In genomic region chr19:13887529-13887928, GRCh38 we compare ENCODE assay signal across 8 cellular contexts. TPM values are rescaled to one million over a fixed set of nuclear protein-coding genes. Genes with fewer than 3 reads are reported as not detected.
DNase-seq lines count a peak whose midpoint lies in the region; ATAC-seq and TF ChIP-seq lines count a peak whose summit lies in the region.
"Had no signal": no experiment of that assay in that cellular context is flagged by ENCODE, and none has a peak within 500 bp of the region (broad histone marks: within the 10 kb centered on the region; RNA-seq: fewer than 3 reads in every experiment).

No MANE protein-coding gene starts in this region.

- CTCF ChIA-PET in CD8-positive, alpha-beta T cell (lab: Charles Lee), result interaction anchor here (1.2 to 1.7 kb wide), 3 partner anchors 15 to 172 kb away, joined by 3 to 4 read pairs (median 4); no protein-coding TSS in a partner anchor

- H3K4me3 ChIP-seq in CD8-positive, alpha-beta T cell (ENCODE audit: low read depth, low read length), result no peak overlapping the region
- no peak overlapping the region for H3K4me3 ChIP-seq in foreskin fibroblast (ENCODE audit: low read depth in 1 of 2, low read length in 2 of 2)
- H3K4me3 ChIP-seq: lower lobe of right lung had no signal

- no peaks in the 10 kb centered on the region for H3K9me3 Mint-ChIP-seq in CD8-positive, alpha-beta T cell

- H3K36me3 ChIP-seq in CD8-positive, alpha-beta T cell (ENCODE audit: insufficient read depth, low read length), result no peaks in the 10 kb centered on the region
- H3K36me3 ChIP-seq: lower lobe of right lung had no signal

- intact Hi-C loops in CD8-positive, alpha-beta T cell (cut with DNase I, micrococcal nuclease), result no loop called here

- H3K27ac ChIP-seq in CD8-positive, alpha-beta T cell (ENCODE audit: low read depth, low read length), result peak overlapping the region; percentile 55
- H3K27ac ChIP-seq: C4-2B, lower lobe of right lung had no signal

- H3K9me3 ChIP-seq in CD8-positive, alpha-beta T cell (ENCODE audit: low read length), result no peaks in the 10 kb centered on the region
- H3K9me3 ChIP-seq: lower lobe of right lung had no signal

- DNase-seq in CD8-positive, alpha-beta T cell, result no peak
- DNase-seq in OCI-M1 (lab: John Stamatoyannopoulos, UW) (peak; percentile 72), foreskin fibroblast (peak; percentile 39 to 46)
- DNase-seq: lower lobe of right lung had no signal

- no peak for TF ChIP-seq CTCF in CD8-positive, alpha-beta T cell (IDR thresholded peaks at IDR 0.05)
- TF ChIP-seq CTCF in foreskin fibroblast (IDR thresholded peaks at IDR 0.05; ENCODE audit: low read depth, low read length), result no peak

- no peaks in the 10 kb centered on the region for H3K36me3 Mint-ChIP-seq in CD8-positive, alpha-beta T cell

- no peaks in the 10 kb centered on the region for H3K27me3 ChIP-seq in CD8-positive, alpha-beta T cell (ENCODE audit: insufficient read depth, low read length)

- POLR2A ChIA-PET in CD8-positive, alpha-beta T cell (lab: Charles Lee), result interaction anchor here (0.7 to 1.1 kb wide), 2 partner anchors 11 to 139 kb away, joined by 3 to 6 read pairs; no protein-coding TSS in a partner anchor

- H3K4me1 Mint-ChIP-seq in CD8-positive, alpha-beta T cell (ENCODE audit: low read depth), result peaks cover 32% of the 10 kb centered on the region

- H3K27me3 Mint-ChIP-seq in CD8-positive, alpha-beta T cell (ENCODE audit: low read depth), result no peaks in the 10 kb centered on the region

- peak; percentile 25 for ATAC-seq in CD8-positive, alpha-beta T cell
- ATAC-seq in GM18502 (IDR thresholded peaks at IDR 0.05; ENCODE audit: poor library complexity, unreplicated experiment) (no peak), HG03108 (IDR thresholded peaks at IDR 0.05; ENCODE audit: unreplicated experiment) (no peak)
- ATAC-seq in activated CD4-positive, CD25-positive, alpha-beta regulatory T cell treated with anti-CD3 and anti-CD28 coated beads, Interleukin-2, amount 50 U/mL, for 24 hours, result no peak

- H3K27ac Mint-ChIP-seq in CD8-positive, alpha-beta T cell, result peak overlapping the region; percentile 74

- peaks cover 35% of the 10 kb centered on the region for H3K4me1 ChIP-seq in CD8-positive, alpha-beta T cell (ENCODE audit: insufficient read depth, low read length)
- H3K4me1 ChIP-seq: lower lobe of right lung had no signal

- H3K4me3 Mint-ChIP-seq in CD8-positive, alpha-beta T cell, result no peak overlapping the region

RNA-seq across cellular contexts. Expression of gene NANOS3, which starts 10.6 kb away (rescaled TPM):
- total RNA-seq in CD8-positive, alpha-beta T cell, result not detected

RNA-seq across cellular contexts. Expression of gene BRME1, which starts 18.4 kb away (rescaled TPM):
- total RNA-seq in CD8-positive, alpha-beta T cell, result 1 to 10 TPM; 1.0 to 1.2 TPM

RNA-seq across cellular contexts. Expression of gene CC2D1A, which starts 18.5 kb away (rescaled TPM):
- total RNA-seq in CD8-positive, alpha-beta T cell, result 10 to 100 TPM; 11.3 to 16.0 TPM

RNA-seq across cellular contexts. Expression of gene PODNL1, which starts 50.7 kb away (rescaled TPM):
- not detected for total RNA-seq in CD8-positive, alpha-beta T cell

Comparison
In these comparisons a context has a peak if more than half of its experiments do, and no peak if none do; other contexts are left out.
1. DNase-seq: peak in OCI-M1 (single experiment) and foreskin fibroblast (2 of 2); none in CD8-positive, alpha-beta T cell (0 of 7).